ENCODE assay signal across 8 cellular contexts in genomic region chr6:85450578-85450884, GRCh38. TPM values are rescaled to one million over a fixed set of nuclear protein-coding genes. Genes with fewer than 3 reads are reported as not detected.
DNase-seq lines count a peak whose midpoint lies in the region; ATAC-seq and TF ChIP-seq lines count a peak whose summit lies in the region.

No MANE protein-coding gene starts in this region.

- ATAC-seq in HG03575 (IDR thresholded peaks at IDR 0.05; ENCODE audit: extremely low read depth, insufficient number of reproducible peaks, low FRiP score, unreplicated experiment) (peak; percentile 1), GM19463 (IDR thresholded peaks at IDR 0.05; ENCODE audit: unreplicated experiment) (no peak)

- H3K9me3 ChIP-seq in ectodermal cell (ENCODE audit: control insufficient read depth, low read length): no peaks in the 10 kb centered on the region

- H3K27me3 ChIP-seq in ectodermal cell (ENCODE audit: control insufficient read depth, insufficient read depth, low read length, poor library complexity, severe bottlenecking): peaks cover 62% of the 10 kb centered on the region

- H3K27me3 Mint-ChIP-seq in activated CD4-positive, alpha-beta T cell treated with anti-CD3 and anti-CD28 coated beads, Interleukin-2, amount 10 ng/mL, durations not matched to agents 7 days and 5 days: peaks cover 57% of the 10 kb centered on the region
- H3K27me3 Mint-ChIP-seq in nephron progenitor cell (ENCODE audit: low read depth, poor library complexity): peaks cover 87% of the 10 kb centered on the region

- peak overlapping the region; percentile 84 for H3K27ac Mint-ChIP-seq in activated CD4-positive, alpha-beta T cell treated with anti-CD3 and anti-CD28 coated beads, Interleukin-2, amount 10 ng/mL, durations not matched to agents 7 days and 5 days
- H3K27ac Mint-ChIP-seq in nephron progenitor cell: no peak overlapping the region

- CTCF ChIA-PET in activated CD4-positive, alpha-beta T cell treated with anti-CD3 and anti-CD28 coated beads, Interleukin-2, amount 10 ng/mL, durations not matched to agents 7 days and 5 days (lab: Charles Lee): interaction anchor here (0.6 to 3.0 kb wide), 6 partner anchors 10 to 90 kb away, joined by 3 to 12 read pairs (median 5); no protein-coding TSS in a partner anchor

- peaks cover 2% of the 10 kb centered on the region for H3K36me3 Mint-ChIP-seq in activated CD4-positive, alpha-beta T cell treated with anti-CD3 and anti-CD28 coated beads, Interleukin-2, amount 10 ng/mL, durations not matched to agents 7 days and 5 days (ENCODE audit: low read depth)
- no peaks in the 10 kb centered on the region for H3K36me3 Mint-ChIP-seq in nephron progenitor cell (ENCODE audit: low read depth)

- H3K4me3 Mint-ChIP-seq in activated CD4-positive, alpha-beta T cell treated with anti-CD3 and anti-CD28 coated beads, Interleukin-2, amount 10 ng/mL, durations not matched to agents 7 days and 5 days: peak overlapping the region; percentile 81
- H3K4me3 Mint-ChIP-seq in nephron progenitor cell: peak overlapping the region; percentile 87

- H3K4me1 ChIP-seq in ectodermal cell (ENCODE audit: control insufficient read depth, insufficient read depth, low read length): no peaks in the 10 kb centered on the region

- H3K4me3 ChIP-seq in ectodermal cell (ENCODE audit: insufficient read depth, low read depth, low read length): peak overlapping the region; percentile 47

- DNase-seq in activated CD4-positive, alpha-beta T cell treated with anti-CD3 and anti-CD28 coated beads, Interleukin-2, amount 10 ng/mL, durations not matched to agents 7 days and 5 days: no peak
- no peak for DNase-seq in activated CD4-positive, alpha-beta T cell treated with anti-CD3 and anti-CD28 coated beads for 1 hour
- DNase-seq in nephron progenitor cell (no peak), islet precursor cell (no peak)
- DNase-seq in activated CD4-positive, CD25-positive, alpha-beta regulatory T cell treated with anti-CD3 and anti-CD28 coated beads, Interleukin-2, amount 50 U/mL, for 72 hours: no peak

- no peak for TF ChIP-seq CTCF in nephron progenitor cell (IDR thresholded peaks at IDR 0.05)

- peaks cover 58% of the 10 kb centered on the region for H3K4me1 Mint-ChIP-seq in activated CD4-positive, alpha-beta T cell treated with anti-CD3 and anti-CD28 coated beads, Interleukin-2, amount 10 ng/mL, durations not matched to agents 7 days and 5 days
- H3K4me1 Mint-ChIP-seq in nephron progenitor cell: peaks cover 18% of the 10 kb centered on the region

- no peaks in the 10 kb centered on the region for H3K36me3 ChIP-seq in ectodermal cell (ENCODE audit: control insufficient read depth, insufficient read depth, low read length)

- WGBS in ectodermal cell, 2 experiments: 9 to 11% methylated on average over 13 of the region's 13 CpGs

- no peaks in the 10 kb centered on the region for H3K9me3 Mint-ChIP-seq in activated CD4-positive, alpha-beta T cell treated with anti-CD3 and anti-CD28 coated beads, Interleukin-2, amount 10 ng/mL, durations not matched to agents 7 days and 5 days
- no peaks in the 10 kb centered on the region for H3K9me3 Mint-ChIP-seq in nephron progenitor cell

- H3K27ac ChIP-seq in ectodermal cell (ENCODE audit: insufficient read depth, low read depth, low read length, poor library complexity, severe bottlenecking): no peak overlapping the region

- POLR2A ChIA-PET in activated CD4-positive, alpha-beta T cell treated with anti-CD3 and anti-CD28 coated beads, Interleukin-2, amount 10 ng/mL, durations not matched to agents 7 days and 5 days (lab: Charles Lee): no interaction called here

RNA-seq across cellular contexts. Expression of gene NT5E, which starts 0.6 kb away (rescaled TPM):
- 1 to 10 TPM; 6.1 to 7.2 TPM for total RNA-seq in activated CD4-positive, alpha-beta T cell treated with anti-CD3 and anti-CD28 coated beads, Interleukin-2, amount 10 ng/mL, durations not matched to agents 7 days and 5 days
- polyA plus RNA-seq in ectodermal cell (2013, experiment 1 of 4): 1.1 TPM
- polyA plus RNA-seq in ectodermal cell (2013, experiment 2 of 4): 1.00 TPM
- polyA plus RNA-seq in ectodermal cell (2013, experiment 3 of 4): 1.3 TPM
- 1.2 TPM for polyA plus RNA-seq in ectodermal cell (2013, experiment 4 of 4)
